In the genomic region with DNA sequence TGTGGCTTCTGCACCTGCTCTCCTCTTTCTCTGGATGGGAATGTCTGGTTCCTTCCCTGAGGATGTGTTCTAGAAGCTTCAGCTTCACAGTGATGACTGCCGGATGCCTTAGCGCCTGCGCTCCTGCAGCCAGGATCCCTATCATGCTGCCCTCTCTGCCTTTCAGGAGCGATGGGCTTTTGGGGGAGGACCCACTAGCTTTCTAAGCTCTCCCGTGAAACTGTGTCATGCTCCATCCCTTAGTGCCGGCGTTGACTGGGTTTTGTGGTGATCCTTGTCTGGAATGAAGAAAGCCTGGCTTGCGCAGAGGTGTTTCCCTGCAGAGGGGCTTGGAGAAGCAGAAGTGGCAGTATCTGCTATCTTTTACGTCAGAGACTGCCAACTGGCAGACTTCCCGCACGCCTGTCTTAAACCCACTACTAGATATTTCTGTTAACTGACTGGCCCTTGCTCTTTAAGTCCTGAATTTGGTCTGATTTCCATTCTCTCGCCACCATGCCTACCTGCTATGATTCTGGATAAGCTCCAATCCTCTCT, we compare ENCODE assay signal across 16 cellular contexts. TPM values are rescaled to one million over a fixed set of nuclear protein-coding genes. Genes with fewer than 3 reads are reported as not detected.
DNase-seq lines count a peak whose midpoint lies in the region; ATAC-seq and TF ChIP-seq lines count a peak whose summit lies in the region.
"Had no signal": no experiment of that assay in that cellular context is flagged by ENCODE, and none has a peak within 500 bp of the region (broad histone marks: within the 10 kb centered on the region; RNA-seq: fewer than 3 reads in every experiment).

No MANE protein-coding gene starts in this region.

- no peak overlapping the region for H3K27ac ChIP-seq in BLaER1
- no peak overlapping the region for H3K27ac ChIP-seq in CD8-positive, alpha-beta memory T cell (ENCODE audit: low read depth, low read length)
- H3K27ac ChIP-seq: left ventricle myocardium inferior had no signal

- no peak for TF ChIP-seq CTCF in GM10266 (IDR thresholded peaks at IDR 0.05; ENCODE audit: control insufficient read depth, insufficient read depth, low read depth, missing control alignments)

- no peaks in the 10 kb centered on the region for H3K9me3 ChIP-seq in BLaER1
- H3K9me3 ChIP-seq in CD8-positive, alpha-beta memory T cell (ENCODE audit: low read length): no peaks in the 10 kb centered on the region
- H3K9me3 ChIP-seq in T-helper 17 cell (ENCODE audit: control insufficient read depth, low read length, poor library complexity, severe bottlenecking): no peaks in the 10 kb centered on the region
- H3K9me3 ChIP-seq: left ventricle myocardium inferior, stomach had no signal

- no peak overlapping the region for H3K4me2 ChIP-seq in BLaER1

- no peak for DNase-seq in CD8-positive, alpha-beta memory T cell
- DNase-seq in T-helper 17 cell (no peak), NCI-H1436 (lab: John Stamatoyannopoulos, UW) (no peak), GM10266 (ENCODE audit: extremely low spot score) (no peak), NCI-H146 (lab: John Stamatoyannopoulos, UW) (no peak), GDM1 (lab: John Stamatoyannopoulos, UW) (no peak)
- DNase-seq in effector memory CD8-positive, alpha-beta T cell: no peak
- DNase-seq: dermis blood vessel endothelial cell, left ventricle myocardium inferior, NCI-H1105 treated with DMSO at 0.1 percent for 48 hours, nephron progenitor cell, stomach had no signal

- H3K36me3 ChIP-seq in BLaER1: no peaks in the 10 kb centered on the region
- no peaks in the 10 kb centered on the region for H3K36me3 ChIP-seq in CD8-positive, alpha-beta memory T cell (ENCODE audit: insufficient read depth, low read length)
- H3K36me3 ChIP-seq: left ventricle myocardium inferior, stomach had no signal

- ATAC-seq in T-helper 17 cell: no peak
- no peak for ATAC-seq in effector memory CD8-positive, alpha-beta T cell (replicated peaks)
- ATAC-seq: right cardiac atrium had no signal

- CTCF ChIA-PET in CD8-positive, alpha-beta memory T cell (lab: Charles Lee): interaction anchor here (1.0 to 4.0 kb wide), 3 partner anchors 12 to 204 kb away, joined by 3 to 20 read pairs (median 3); no protein-coding TSS in a partner anchor

- H4K20me1 ChIP-seq in BLaER1: peaks cover 15% of the 10 kb centered on the region

- peak overlapping the region; percentile 67 to 98 (median 90) for H3K27ac Mint-ChIP-seq in CD8-positive, alpha-beta memory T cell
- peak overlapping the region; percentile 94 for H3K27ac Mint-ChIP-seq in T-helper 17 cell
- H3K27ac Mint-ChIP-seq in effector memory CD8-positive, alpha-beta T cell: peak overlapping the region; percentile 93 to 94
- H3K27ac Mint-ChIP-seq: nephron progenitor cell had no signal

- H3K9me3 Mint-ChIP-seq in CD8-positive, alpha-beta memory T cell: no peaks in the 10 kb centered on the region
- no peaks in the 10 kb centered on the region for H3K9me3 Mint-ChIP-seq in effector memory CD8-positive, alpha-beta T cell
- H3K9me3 Mint-ChIP-seq: nephron progenitor cell had no signal

- H3K36me3 Mint-ChIP-seq in CD8-positive, alpha-beta memory T cell: peaks cover 0 to 10% (median 0%) of the 10 kb centered on the region in 3 donors
- no peaks in the 10 kb centered on the region for H3K36me3 Mint-ChIP-seq in T-helper 17 cell (ENCODE audit: low read depth)
- peaks cover 18% of the 10 kb centered on the region for H3K36me3 Mint-ChIP-seq in effector memory CD8-positive, alpha-beta T cell (ENCODE audit: insufficient read depth)

- POLR2A ChIA-PET in CD8-positive, alpha-beta memory T cell (lab: Charles Lee): interaction anchor here (2.8 kb wide), 1 partner anchor 12 kb away, joined by 16 read pairs; no protein-coding TSS in a partner anchor

- H3K27me3 Mint-ChIP-seq in CD8-positive, alpha-beta memory T cell: peaks cover 0 to 8% of the 10 kb centered on the region in 2 donors
- no peaks in the 10 kb centered on the region for H3K27me3 Mint-ChIP-seq in T-helper 17 cell
- H3K27me3 Mint-ChIP-seq in effector memory CD8-positive, alpha-beta T cell: peaks cover 0 to 7% of the 10 kb centered on the region in 2 donors

- H3K9ac ChIP-seq in BLaER1: peak overlapping the region; percentile 19; the same call in 1 of the 2 replicates

- H3K4me1 ChIP-seq in BLaER1: peaks cover 39% of the 10 kb centered on the region
- peaks cover 62% of the 10 kb centered on the region for H3K4me1 ChIP-seq in CD8-positive, alpha-beta memory T cell (ENCODE audit: insufficient read depth, low read length)

- 0 out of 2 replicates have a peak, but pooled peaks cover 3% of the 10 kb centered on the region for H3K27me3 ChIP-seq in BLaER1
- H3K27me3 ChIP-seq in CD8-positive, alpha-beta memory T cell (ENCODE audit: insufficient read depth, low read length, poor library complexity, severe bottlenecking): no peaks in the 10 kb centered on the region
- H3K27me3 ChIP-seq: stomach had no signal

- H3K4me3 ChIP-seq in BLaER1: no peak overlapping the region
- H3K4me3 ChIP-seq in CD8-positive, alpha-beta memory T cell (ENCODE audit: low read length): peak overlapping the region; percentile 4
- H3K4me3 ChIP-seq: left ventricle myocardium inferior had no signal

- H3K4me1 Mint-ChIP-seq in CD8-positive, alpha-beta memory T cell: peaks cover 50 to 72% (median 64%) of the 10 kb centered on the region in 3 donors
- H3K4me1 Mint-ChIP-seq in T-helper 17 cell: peaks cover 46% of the 10 kb centered on the region
- H3K4me1 Mint-ChIP-seq in effector memory CD8-positive, alpha-beta T cell (ENCODE audit: low read depth in 2 of 2): peaks cover 50 to 58% of the 10 kb centered on the region in 2 donors

- peak overlapping the region; percentile 17 to 84 (median 67) for H3K4me3 Mint-ChIP-seq in CD8-positive, alpha-beta memory T cell
- peak overlapping the region; percentile 78 for H3K4me3 Mint-ChIP-seq in T-helper 17 cell
- H3K4me3 Mint-ChIP-seq in effector memory CD8-positive, alpha-beta T cell: peak overlapping the region; percentile 78 to 89

RNA-seq across cellular contexts. Expression of a gene that starts 3.8 kb away (rescaled TPM):
- 10 to 100 TPM; 62.6 to 67.8 TPM for total RNA-seq in CD8-positive, alpha-beta memory T cell
- polyA plus RNA-seq in CD8-positive, alpha-beta memory T cell: 2.9 TPM
- 10 to 100 TPM; 74.0 to 76.1 TPM for total RNA-seq in T-helper 17 cell

RNA-seq across cellular contexts. Expression of a gene that starts 9.6 kb away (rescaled TPM):
- total RNA-seq in CD8-positive, alpha-beta memory T cell: 100 to 1,000 TPM; 223 to 225 TPM
- 0.77 TPM for polyA plus RNA-seq in CD8-positive, alpha-beta memory T cell
- total RNA-seq in T-helper 17 cell: 1 to 10 TPM; 3.4 to 5.0 TPM
- total RNA-seq: dermis blood vessel endothelial cell, fibroblast of lung, left ventricle myocardium inferior, NCI-H460, right cardiac atrium had no signal
- polyA plus RNA-seq: fibroblast of lung, right cardiac atrium had no signal

RNA-seq across cellular contexts. Expression of a gene that starts 28.3 kb away (rescaled TPM):
- total RNA-seq in CD8-positive, alpha-beta memory T cell: 100 to 1,000 TPM; 108 to 110 TPM
- 96.7 TPM for polyA plus RNA-seq in CD8-positive, alpha-beta memory T cell
- total RNA-seq in T-helper 17 cell: 10 to 100 TPM; 48.1 to 59.0 TPM

RNA-seq across cellular contexts. Expression of a gene that starts 31.2 kb away (rescaled TPM):
- 10 to 100 TPM; 29.0 to 32.2 TPM for total RNA-seq in CD8-positive, alpha-beta memory T cell
- polyA plus RNA-seq in CD8-positive, alpha-beta memory T cell: 37.5 TPM
- 10 to 100 TPM; 48.1 to 68.2 TPM for total RNA-seq in T-helper 17 cell

RNA-seq across cellular contexts. Expression of a gene that starts 31.5 kb away (rescaled TPM):
- total RNA-seq in CD8-positive, alpha-beta memory T cell: 10 to 100 TPM; 50.8 to 57.8 TPM
- polyA plus RNA-seq in CD8-positive, alpha-beta memory T cell: 101 TPM
- total RNA-seq in T-helper 17 cell: 10 to 100 TPM; 21.2 to 24.9 TPM

Comparison
In these comparisons a context has a peak if more than half of its experiments do, and no peak if none do; other contexts are left out.
1. RNA of a gene that starts 9.6 kb away (total RNA-seq): 223 to 225 TPM in CD8-positive, alpha-beta memory T cell; 3.4 to 5.0 TPM in T-helper 17 cell; every median in the first group is over 10 times any median in the second.
2. Peak in every context shown above with its lines, with median percentiles within 50 percentile points of each other: H3K27ac Mint-ChIP-seq and H3K4me3 Mint-ChIP-seq.